ENCODE assay signal across 8 cellular contexts in the genomic region with DNA sequence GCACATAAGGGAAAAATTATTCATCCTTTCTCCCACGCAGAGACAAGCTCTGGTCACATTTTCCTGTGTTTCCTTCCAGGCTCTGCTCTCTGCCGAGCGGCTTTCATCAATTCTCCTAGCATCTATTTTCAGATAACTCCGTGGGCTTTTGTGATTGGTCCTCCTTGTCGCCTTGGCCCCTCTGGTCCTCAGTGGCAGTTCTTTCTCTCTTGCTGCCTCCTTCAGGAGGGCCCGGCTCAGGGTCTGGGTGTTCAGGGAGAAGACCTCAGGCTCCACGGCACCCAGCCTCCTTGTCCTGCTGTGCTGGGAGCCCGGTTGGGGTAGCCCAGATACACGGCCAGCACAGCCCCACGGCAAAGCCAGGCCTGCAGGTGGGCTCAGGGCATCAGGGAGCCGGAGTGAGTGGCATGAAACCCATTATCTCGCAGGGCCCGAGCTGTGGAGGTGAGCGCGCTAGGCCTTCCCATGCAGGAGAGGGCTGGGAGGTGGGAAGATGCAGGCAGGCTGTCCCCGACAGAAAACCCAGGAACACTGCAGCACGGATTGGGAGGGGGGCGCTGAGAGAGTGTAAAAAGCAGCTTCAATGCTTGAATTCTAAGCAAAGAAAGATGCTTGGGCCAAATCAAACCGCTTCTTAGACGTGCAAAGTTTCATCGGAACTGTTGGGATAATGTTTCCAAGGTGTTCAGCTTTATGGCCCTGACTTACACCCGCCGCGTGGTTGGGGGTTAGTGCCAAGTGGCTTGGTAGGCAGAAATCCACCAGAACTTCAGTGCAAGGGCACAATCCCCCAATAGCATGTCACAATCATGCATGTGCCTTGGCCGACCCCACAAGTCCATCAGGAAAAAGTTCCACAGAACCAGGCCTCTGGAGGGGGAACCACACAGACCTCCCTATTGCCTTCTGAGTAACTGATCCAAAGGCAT.
DNase-seq lines count a peak whose midpoint lies in the region; ATAC-seq and TF ChIP-seq lines count a peak whose summit lies in the region.

No MANE protein-coding gene starts in this region.

- H3K27me3 ChIP-seq in body of pancreas (no peaks in the 10 kb centered on the region), uterus (no peaks in the 10 kb centered on the region)

- no peak for ATAC-seq in body of pancreas
- ATAC-seq in HG02870 (IDR thresholded peaks at IDR 0.05; ENCODE audit: unreplicated experiment), result no peak
- no peak for ATAC-seq in HG02610 (IDR thresholded peaks at IDR 0.05; ENCODE audit: unreplicated experiment)
- ATAC-seq in HG02571 (IDR thresholded peaks at IDR 0.05; ENCODE audit: unreplicated experiment), result no peak

- peak overlapping the region; percentile 68 to 100 (median 98) for H3K27ac ChIP-seq in body of pancreas
- H3K27ac ChIP-seq in uterus, result peak overlapping the region; percentile 100

- H3K27me3 Mint-ChIP-seq in activated naive CD4-positive, alpha-beta T cell treated with anti-CD3 and anti-CD28 coated beads, Interleukin-2, amount 10 ng/mL, durations not matched to agents 7 days and 5 days, result peaks cover 4% of the 10 kb centered on the region

- H3K4me1 ChIP-seq in body of pancreas, result peaks cover 87% of the 10 kb centered on the region
- peaks cover 8 to 27% of the 10 kb centered on the region in 2 donors for H3K4me1 ChIP-seq in uterus

- peaks cover 56% of the 10 kb centered on the region for H3K4me1 Mint-ChIP-seq in activated naive CD4-positive, alpha-beta T cell treated with anti-CD3 and anti-CD28 coated beads, Interleukin-2, amount 10 ng/mL, durations not matched to agents 7 days and 5 days

- H3K36me3 Mint-ChIP-seq in activated naive CD4-positive, alpha-beta T cell treated with anti-CD3 and anti-CD28 coated beads, Interleukin-2, amount 10 ng/mL, durations not matched to agents 7 days and 5 days, result peaks cover 5% of the 10 kb centered on the region

- H3K36me3 ChIP-seq in body of pancreas (replicated peaks in 1 of 2; ENCODE audit: insufficient read depth in 1 of 2, low read depth in 2 of 2), result no peaks in the 10 kb centered on the region
- no peaks in the 10 kb centered on the region for H3K36me3 ChIP-seq in uterus

- TF ChIP-seq POLR2A in body of pancreas (IDR thresholded peaks at IDR 0.05) (no peak), uterus (IDR thresholded peaks at IDR 0.05) (no peak)

- no peak overlapping the region for H3K4me3 Mint-ChIP-seq in activated naive CD4-positive, alpha-beta T cell treated with anti-CD3 and anti-CD28 coated beads, Interleukin-2, amount 10 ng/mL, durations not matched to agents 7 days and 5 days

- WGBS in body of pancreas, 2 donors, result 63 to 73% methylated on average over 21 to 25 of the region's 25 CpGs

- intact Hi-C loops in body of pancreas (cut with DNase I), result no loop called here
- intact Hi-C loops in uterus (cut with DNase I; ENCODE audit: low total_unique reads), result no loop called here

- no peaks in the 10 kb centered on the region for H3K9me3 Mint-ChIP-seq in activated naive CD4-positive, alpha-beta T cell treated with anti-CD3 and anti-CD28 coated beads, Interleukin-2, amount 10 ng/mL, durations not matched to agents 7 days and 5 days

- CTCF ChIA-PET in activated naive CD4-positive, alpha-beta T cell treated with anti-CD3 and anti-CD28 coated beads, Interleukin-2, amount 10 ng/mL, durations not matched to agents 7 days and 5 days (lab: Charles Lee), result interaction anchor here (0.9 to 1.1 kb wide), 2 partner anchors 12 to 22 kb away, joined by 3 to 4 read pairs; no protein-coding TSS in a partner anchor

- no peak for DNase-seq in activated naive CD4-positive, alpha-beta T cell treated with anti-CD3 and anti-CD28 coated beads, Interleukin-2, amount 10 ng/mL, durations not matched to agents 7 days and 5 days
- DNase-seq in activated naive CD4-positive, alpha-beta T cell treated with Interleukin-2 at 50 U/mL for 16 hours, result no peak
- DNase-seq in body of pancreas (peak; percentile 3 to 22 (median 19)), mesenteric fat pad (ENCODE audit: low spot score) (peak; percentile 86), uterus (peak; percentile 37 to 43)

- H3K9me3 ChIP-seq in body of pancreas (no peaks in the 10 kb centered on the region), uterus (no peaks in the 10 kb centered on the region)

- TF ChIP-seq CTCF in body of pancreas (IDR thresholded peaks at IDR 0.05), result no peak
- TF ChIP-seq CTCF in uterus (IDR thresholded peaks at IDR 0.05), result no peak

- H3K4me3 ChIP-seq in body of pancreas (no peak overlapping the region), uterus (peak overlapping the region; percentile 7 to 65)

- H3K27ac Mint-ChIP-seq in activated naive CD4-positive, alpha-beta T cell treated with anti-CD3 and anti-CD28 coated beads, Interleukin-2, amount 10 ng/mL, durations not matched to agents 7 days and 5 days, result peak overlapping the region; percentile 56

Comparison
In these comparisons a context has a peak if more than half of its experiments do, and no peak if none do; other contexts are left out.
1. DNase-seq: peak in body of pancreas (4 of 4), mesenteric fat pad (single experiment) and uterus (2 of 2); none in activated naive CD4-positive, alpha-beta T cell treated with anti-CD3 and anti-CD28 coated beads, Interleukin-2, amount 10 ng/mL, durations not matched to agents 7 days and 5 days (single experiment) and activated naive CD4-positive, alpha-beta T cell treated with Interleukin-2 at 50 U/mL for 16 hours (single experiment).
2. H3K4me3 ChIP-seq: peak in uterus (2 of 2); none in body of pancreas (0 of 2).